Comparison of ENCODE assay signal across 1 cellular context in genomic region chr1:104125226-104125625, GRCh38.
TF ChIP-seq lines count a peak whose summit lies in the region.

No MANE protein-coding gene starts in this region.

TF ChIP-seq in H1, 55 proteins besides CTCF, POLR2A, EP300 and RAD21 (continued from another document):
- TF ChIP-seq, protein P1, sequence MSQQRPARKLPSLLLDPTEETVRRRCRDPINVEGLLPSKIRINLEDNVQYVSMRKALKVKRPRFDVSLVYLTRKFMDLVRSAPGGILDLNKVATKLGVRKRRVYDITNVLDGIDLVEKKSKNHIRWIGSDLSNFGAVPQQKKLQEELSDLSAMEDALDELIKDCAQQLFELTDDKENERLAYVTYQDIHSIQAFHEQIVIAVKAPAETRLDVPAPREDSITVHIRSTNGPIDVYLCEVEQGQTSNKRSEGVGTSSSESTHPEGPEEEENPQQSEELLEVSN (IDR thresholded peaks at IDR 0.05): no peak
- TF ChIP-seq ASH2L (IDR thresholded peaks at IDR 0.05; ENCODE audit: low read length) (no peak), BACH1 (IDR thresholded peaks at IDR 0.05; ENCODE audit: low read length) (no peak), SAP30 (IDR thresholded peaks at IDR 0.05; ENCODE audit: insufficient read depth, insufficient replicate concordance, low read length) (no peak), SP2 (IDR thresholded peaks at IDR 0.05; ENCODE audit: low read length) (no peak), ZNF274 (IDR thresholded peaks at IDR 0.05; ENCODE audit: borderline replicate concordance, extremely low read depth, low read length) (no peak), TCF12 (IDR thresholded peaks at IDR 0.05; ENCODE audit: low read depth, low read length) (no peak), POU5F1 (IDR thresholded peaks at IDR 0.05; ENCODE audit: low read depth, low read length) (no peak)
- TF ChIP-seq, protein P2, sequence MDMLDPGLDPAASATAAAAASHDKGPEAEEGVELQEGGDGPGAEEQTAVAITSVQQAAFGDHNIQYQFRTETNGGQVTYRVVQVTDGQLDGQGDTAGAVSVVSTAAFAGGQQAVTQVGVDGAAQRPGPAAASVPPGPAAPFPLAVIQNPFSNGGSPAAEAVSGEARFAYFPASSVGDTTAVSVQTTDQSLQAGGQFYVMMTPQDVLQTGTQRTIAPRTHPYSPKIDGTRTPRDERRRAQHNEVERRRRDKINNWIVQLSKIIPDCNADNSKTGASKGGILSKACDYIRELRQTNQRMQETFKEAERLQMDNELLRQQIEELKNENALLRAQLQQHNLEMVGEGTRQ (IDR thresholded peaks at IDR 0.05; ENCODE audit: low read length): no peak
- TF ChIP-seq, protein P3, sequence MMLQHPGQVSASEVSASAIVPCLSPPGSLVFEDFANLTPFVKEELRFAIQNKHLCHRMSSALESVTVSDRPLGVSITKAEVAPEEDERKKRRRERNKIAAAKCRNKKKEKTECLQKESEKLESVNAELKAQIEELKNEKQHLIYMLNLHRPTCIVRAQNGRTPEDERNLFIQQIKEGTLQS (IDR thresholded peaks at IDR 0.05; ENCODE audit: insufficient read depth, low read depth, low read length): no peak
